2 cellular contexts compared by ENCODE assay signal in the genomic region with DNA sequence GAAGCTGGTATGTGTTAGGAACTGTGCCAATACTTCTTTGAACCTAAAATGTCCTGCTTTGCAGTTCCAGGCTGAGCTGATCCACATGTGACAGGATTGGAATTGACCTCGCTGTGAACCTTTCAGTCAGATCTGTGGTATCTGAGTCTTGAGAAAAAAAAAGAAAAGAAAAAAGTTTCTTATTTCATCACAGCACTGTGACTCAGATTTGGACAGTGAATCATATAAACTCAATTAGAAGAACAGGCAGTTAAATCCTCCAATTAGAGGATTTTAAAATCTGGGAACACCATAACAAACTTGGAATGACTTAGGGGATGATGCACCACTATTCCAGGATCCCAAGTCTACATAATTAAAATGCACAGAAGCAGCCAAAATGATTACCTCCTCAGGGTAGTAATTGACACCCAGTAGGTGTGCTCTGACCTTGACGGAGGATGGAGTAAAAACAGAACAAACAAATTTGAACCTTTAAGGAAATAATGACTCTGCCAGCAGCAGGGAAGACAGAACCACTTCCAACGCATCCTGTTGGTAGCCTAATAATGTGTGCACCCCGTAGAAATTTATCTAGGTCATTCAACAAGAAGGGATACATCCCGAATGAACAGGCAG.
TF ChIP-seq lines count a peak whose summit lies in the region.

No MANE protein-coding gene starts in this region.

TF ChIP-seq in GM12878, 131 proteins besides CTCF, POLR2A, EP300 and RAD21 (continues in another document):
- TF ChIP-seq SIN3A (IDR thresholded peaks at IDR 0.05; ENCODE audit: low read depth, low read length) (no peak), MXI1 (IDR thresholded peaks at IDR 0.05; ENCODE audit: low read depth, low read length) (no peak), IKZF1 (conservative IDR thresholded peaks at IDR 0.05) (no peak), FOXK2 (IDR thresholded peaks at IDR 0.05) (no peak), ZBED1 (IDR thresholded peaks at IDR 0.05; ENCODE audit: borderline replicate concordance) (0 out of 2 replicates have a peak, but pooled peaks have one; percentile 36), NR2C2 (IDR thresholded peaks at IDR 0.05; ENCODE audit: borderline replicate concordance, control insufficient read depth, insufficient read length, low read depth) (no peak), NR2C1 (IDR thresholded peaks at IDR 0.05) (no peak), ZNF384 (IDR thresholded peaks at IDR 0.05; ENCODE audit: borderline replicate concordance, low read depth, low read length) (no peak), ZNF274 (IDR thresholded peaks at IDR 0.05; ENCODE audit: insufficient read depth, insufficient read length) (no peak), EED (IDR thresholded peaks at IDR 0.05; ENCODE audit: low read depth) (peak; percentile 16; the same call in 1 of the 2 replicates), BACH1 (IDR thresholded peaks at IDR 0.05; ENCODE audit: borderline replicate concordance) (no peak), CHD4 (IDR thresholded peaks at IDR 0.05) (no peak), ESRRA (IDR thresholded peaks at IDR 0.05; ENCODE audit: low read length) (no peak), TARDBP (IDR thresholded peaks at IDR 0.05; ENCODE audit: borderline replicate concordance) (no peak), RAD51 (IDR thresholded peaks at IDR 0.05) (no peak), RFX5 (IDR thresholded peaks at IDR 0.05; ENCODE audit: low read depth, low read length) (no peak), SMAD5 (IDR thresholded peaks at IDR 0.05; ENCODE audit: low read depth) (no peak), POLR2AphosphoS5 (IDR thresholded peaks at IDR 0.05; ENCODE audit: low read length) (no peak), POU2F2 (IDR thresholded peaks at IDR 0.05; ENCODE audit: borderline replicate concordance, low read depth, low read length) (no peak), JUNB (IDR thresholded peaks at IDR 0.05) (peak; percentile 74), NFXL1 (IDR thresholded peaks at IDR 0.05; ENCODE audit: borderline replicate concordance) (no peak), BHLHE40 (IDR thresholded peaks at IDR 0.05; ENCODE audit: borderline replicate concordance in 1 of 2, low read depth in 2 of 2, low read length in 1 of 2) (no peak), CEBPB (IDR thresholded peaks at IDR 0.05; ENCODE audit: borderline replicate concordance in 1 of 2, low read depth in 2 of 2, low read length in 2 of 2) (no peak)
- TF ChIP-seq, protein P1, sequence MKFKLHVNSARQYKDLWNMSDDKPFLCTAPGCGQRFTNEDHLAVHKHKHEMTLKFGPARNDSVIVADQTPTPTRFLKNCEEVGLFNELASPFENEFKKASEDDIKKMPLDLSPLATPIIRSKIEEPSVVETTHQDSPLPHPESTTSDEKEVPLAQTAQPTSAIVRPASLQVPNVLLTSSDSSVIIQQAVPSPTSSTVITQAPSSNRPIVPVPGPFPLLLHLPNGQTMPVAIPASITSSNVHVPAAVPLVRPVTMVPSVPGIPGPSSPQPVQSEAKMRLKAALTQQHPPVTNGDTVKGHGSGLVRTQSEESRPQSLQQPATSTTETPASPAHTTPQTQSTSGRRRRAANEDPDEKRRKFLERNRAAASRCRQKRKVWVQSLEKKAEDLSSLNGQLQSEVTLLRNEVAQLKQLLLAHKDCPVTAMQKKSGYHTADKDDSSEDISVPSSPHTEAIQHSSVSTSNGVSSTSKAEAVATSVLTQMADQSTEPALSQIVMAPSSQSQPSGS (IDR thresholded peaks at IDR 0.05; ENCODE audit: low read length): no peak
- TF ChIP-seq, protein P2, sequence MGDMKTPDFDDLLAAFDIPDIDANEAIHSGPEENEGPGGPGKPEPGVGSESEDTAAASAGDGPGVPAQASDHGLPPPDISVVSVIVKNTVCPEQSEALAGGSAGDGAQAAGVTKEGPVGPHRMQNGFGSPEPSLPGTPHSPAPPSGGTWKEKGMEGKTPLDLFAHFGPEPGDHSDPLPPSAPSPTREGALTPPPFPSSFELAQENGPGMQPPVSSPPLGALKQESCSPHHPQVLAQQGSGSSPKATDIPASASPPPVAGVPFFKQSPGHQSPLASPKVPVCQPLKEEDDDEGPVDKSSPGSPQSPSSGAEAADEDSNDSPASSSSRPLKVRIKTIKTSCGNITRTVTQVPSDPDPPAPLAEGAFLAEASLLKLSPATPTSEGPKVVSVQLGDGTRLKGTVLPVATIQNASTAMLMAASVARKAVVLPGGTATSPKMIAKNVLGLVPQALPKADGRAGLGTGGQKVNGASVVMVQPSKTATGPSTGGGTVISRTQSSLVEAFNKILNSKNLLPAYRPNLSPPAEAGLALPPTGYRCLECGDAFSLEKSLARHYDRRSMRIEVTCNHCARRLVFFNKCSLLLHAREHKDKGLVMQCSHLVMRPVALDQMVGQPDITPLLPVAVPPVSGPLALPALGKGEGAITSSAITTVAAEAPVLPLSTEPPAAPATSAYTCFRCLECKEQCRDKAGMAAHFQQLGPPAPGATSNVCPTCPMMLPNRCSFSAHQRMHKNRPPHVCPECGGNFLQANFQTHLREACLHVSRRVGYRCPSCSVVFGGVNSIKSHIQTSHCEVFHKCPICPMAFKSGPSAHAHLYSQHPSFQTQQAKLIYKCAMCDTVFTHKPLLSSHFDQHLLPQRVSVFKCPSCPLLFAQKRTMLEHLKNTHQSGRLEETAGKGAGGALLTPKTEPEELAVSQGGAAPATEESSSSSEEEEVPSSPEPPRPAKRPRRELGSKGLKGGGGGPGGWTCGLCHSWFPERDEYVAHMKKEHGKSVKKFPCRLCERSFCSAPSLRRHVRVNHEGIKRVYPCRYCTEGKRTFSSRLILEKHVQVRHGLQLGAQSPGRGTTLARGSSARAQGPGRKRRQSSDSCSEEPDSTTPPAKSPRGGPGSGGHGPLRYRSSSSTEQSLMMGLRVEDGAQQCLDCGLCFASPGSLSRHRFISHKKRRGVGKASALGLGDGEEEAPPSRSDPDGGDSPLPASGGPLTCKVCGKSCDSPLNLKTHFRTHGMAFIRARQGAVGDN (IDR thresholded peaks at IDR 0.05): no peak
- TF ChIP-seq, protein P3, sequence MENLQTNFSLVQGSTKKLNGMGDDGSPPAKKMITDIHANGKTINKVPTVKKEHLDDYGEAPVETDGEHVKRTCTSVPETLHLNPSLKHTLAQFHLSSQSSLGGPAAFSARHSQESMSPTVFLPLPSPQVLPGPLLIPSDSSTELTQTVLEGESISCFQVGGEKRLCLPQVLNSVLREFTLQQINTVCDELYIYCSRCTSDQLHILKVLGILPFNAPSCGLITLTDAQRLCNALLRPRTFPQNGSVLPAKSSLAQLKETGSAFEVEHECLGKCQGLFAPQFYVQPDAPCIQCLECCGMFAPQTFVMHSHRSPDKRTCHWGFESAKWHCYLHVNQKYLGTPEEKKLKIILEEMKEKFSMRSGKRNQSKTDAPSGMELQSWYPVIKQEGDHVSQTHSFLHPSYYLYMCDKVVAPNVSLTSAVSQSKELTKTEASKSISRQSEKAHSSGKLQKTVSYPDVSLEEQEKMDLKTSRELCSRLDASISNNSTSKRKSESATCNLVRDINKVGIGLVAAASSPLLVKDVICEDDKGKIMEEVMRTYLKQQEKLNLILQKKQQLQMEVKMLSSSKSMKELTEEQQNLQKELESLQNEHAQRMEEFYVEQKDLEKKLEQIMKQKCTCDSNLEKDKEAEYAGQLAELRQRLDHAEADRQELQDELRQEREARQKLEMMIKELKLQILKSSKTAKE (IDR thresholded peaks at IDR 0.05; ENCODE audit: low read depth, poor library complexity, severe bottlenecking): no peak

TF ChIP-seq in GM23338, 12 proteins besides CTCF, POLR2A, EP300 and RAD21:
- TF ChIP-seq NANOG (IDR thresholded peaks at IDR 0.05; ENCODE audit: borderline replicate concordance) (no peak), JUNB (IDR thresholded peaks at IDR 0.05; ENCODE audit: unreplicated experiment) (no peak), ZNF331 (CRISPR knock-in tag; IDR thresholded peaks at IDR 0.05; ENCODE audit: low read depth) (no peak), EZH2 (IDR thresholded peaks at IDR 0.05; ENCODE audit: low read depth, unreplicated experiment) (no peak), CREB1 (CRISPR knock-in tag; IDR thresholded peaks at IDR 0.05; ENCODE audit: low read depth) (no peak), POLR2AphosphoS5 (IDR thresholded peaks at IDR 0.05; ENCODE audit: low read depth) (no peak)
- TF ChIP-seq, protein P4, sequence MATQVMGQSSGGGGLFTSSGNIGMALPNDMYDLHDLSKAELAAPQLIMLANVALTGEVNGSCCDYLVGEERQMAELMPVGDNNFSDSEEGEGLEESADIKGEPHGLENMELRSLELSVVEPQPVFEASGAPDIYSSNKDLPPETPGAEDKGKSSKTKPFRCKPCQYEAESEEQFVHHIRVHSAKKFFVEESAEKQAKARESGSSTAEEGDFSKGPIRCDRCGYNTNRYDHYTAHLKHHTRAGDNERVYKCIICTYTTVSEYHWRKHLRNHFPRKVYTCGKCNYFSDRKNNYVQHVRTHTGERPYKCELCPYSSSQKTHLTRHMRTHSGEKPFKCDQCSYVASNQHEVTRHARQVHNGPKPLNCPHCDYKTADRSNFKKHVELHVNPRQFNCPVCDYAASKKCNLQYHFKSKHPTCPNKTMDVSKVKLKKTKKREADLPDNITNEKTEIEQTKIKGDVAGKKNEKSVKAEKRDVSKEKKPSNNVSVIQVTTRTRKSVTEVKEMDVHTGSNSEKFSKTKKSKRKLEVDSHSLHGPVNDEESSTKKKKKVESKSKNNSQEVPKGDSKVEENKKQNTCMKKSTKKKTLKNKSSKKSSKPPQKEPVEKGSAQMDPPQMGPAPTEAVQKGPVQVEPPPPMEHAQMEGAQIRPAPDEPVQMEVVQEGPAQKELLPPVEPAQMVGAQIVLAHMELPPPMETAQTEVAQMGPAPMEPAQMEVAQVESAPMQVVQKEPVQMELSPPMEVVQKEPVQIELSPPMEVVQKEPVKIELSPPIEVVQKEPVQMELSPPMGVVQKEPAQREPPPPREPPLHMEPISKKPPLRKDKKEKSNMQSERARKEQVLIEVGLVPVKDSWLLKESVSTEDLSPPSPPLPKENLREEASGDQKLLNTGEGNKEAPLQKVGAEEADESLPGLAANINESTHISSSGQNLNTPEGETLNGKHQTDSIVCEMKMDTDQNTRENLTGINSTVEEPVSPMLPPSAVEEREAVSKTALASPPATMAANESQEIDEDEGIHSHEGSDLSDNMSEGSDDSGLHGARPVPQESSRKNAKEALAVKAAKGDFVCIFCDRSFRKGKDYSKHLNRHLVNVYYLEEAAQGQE (IDR thresholded peaks at IDR 0.05; ENCODE audit: unreplicated experiment): no peak
